ENCODE assay signal across 8 cellular contexts in genomic region chr9:19471737-19472648, GRCh38.
A peak's percentile ranks its signal among the peaks of the same experiment; 100 is the strongest.
DNase-seq lines count a peak whose midpoint lies in the region; ATAC-seq and TF ChIP-seq lines count a peak whose summit lies in the region.

No MANE protein-coding gene starts in this region.

- TF ChIP-seq CTCF in OCI-LY3 (IDR thresholded peaks at IDR 0.05; ENCODE audit: low read depth, low read length) (peak; percentile 85), foreskin keratinocyte (conservative IDR thresholded peaks at IDR 0.05) (peak; percentile 79), upper lobe of right lung (IDR thresholded peaks at IDR 0.05) (peak; percentile 73)

- H3K79me2 ChIP-seq in OCI-LY3 (ENCODE audit: low read length) = no peaks in the 10 kb centered on the region

- no peaks in the 10 kb centered on the region for H4K20me1 ChIP-seq in OCI-LY3 (ENCODE audit: insufficient read depth, low read length)

- H3K23ac ChIP-seq in neuronal stem cell (ENCODE audit: low read depth, low read length, poor library complexity) = no peak overlapping the region

- H2AK5ac ChIP-seq in neuronal stem cell (ENCODE audit: low read depth, low read length) = no peak overlapping the region

- H2AFZ ChIP-seq in OCI-LY3 (ENCODE audit: low read depth, low read length) (peak overlapping the region; percentile 81), neuronal stem cell (ENCODE audit: low read length) (peak overlapping the region; percentile 85)

- H2BK5ac ChIP-seq in neuronal stem cell (ENCODE audit: low read length) = no peak overlapping the region

- peak overlapping the region; percentile 20 for H4K8ac ChIP-seq in neuronal stem cell (ENCODE audit: low read depth, low read length)

- ATAC-seq in GM19455 (IDR thresholded peaks at IDR 0.05; ENCODE audit: unreplicated experiment) (peak; percentile 72), HG03520 (IDR thresholded peaks at IDR 0.05; ENCODE audit: unreplicated experiment) (peak; percentile 75), foreskin keratinocyte (peak; percentile 78), upper lobe of right lung (peak; percentile 88)

- H3K9me3 ChIP-seq in OCI-LY3 (ENCODE audit: insufficient read depth, low read length) (no peaks in the 10 kb centered on the region), neuronal stem cell (replicated peaks in 1 of 2; ENCODE audit: control insufficient read depth in 2 of 2, insufficient read depth in 1 of 2, low read depth in 1 of 2, low read length in 2 of 2) (no peaks in the 10 kb centered on the region), upper lobe of right lung (no peaks in the 10 kb centered on the region)

- H3K18ac ChIP-seq in neuronal stem cell (ENCODE audit: low read length) = no peak overlapping the region

- no peak overlapping the region for H3K14ac ChIP-seq in neuronal stem cell (ENCODE audit: low read length)

- H3K4me2 ChIP-seq in OCI-LY3 (ENCODE audit: low read length) (peak overlapping the region; percentile 95), neuronal stem cell (ENCODE audit: insufficient read depth, low read length, poor library complexity, severe bottlenecking) (peak overlapping the region; percentile 46)

- no peak overlapping the region for H3K27ac ChIP-seq in OCI-LY3 (ENCODE audit: low read length)
- H3K27ac ChIP-seq in foreskin keratinocyte = no peak overlapping the region
- no peak overlapping the region for H3K27ac ChIP-seq in neuronal stem cell (replicated peaks; ENCODE audit: low read length)
- no peak overlapping the region for H3K27ac ChIP-seq in upper lobe of right lung

- H4K91ac ChIP-seq in neuronal stem cell (ENCODE audit: low read depth, low read length, poor library complexity) = no peak overlapping the region

- peak overlapping the region; percentile 74 for H3K4me3 ChIP-seq in OCI-LY3 (ENCODE audit: low read length)
- H3K4me3 ChIP-seq in neuronal stem cell (ENCODE audit: low read length in 2 of 2) = no peak overlapping the region
- no peak overlapping the region for H3K4me3 ChIP-seq in upper lobe of right lung

- no peaks in the 10 kb centered on the region for H3K79me1 ChIP-seq in neuronal stem cell (ENCODE audit: low read depth, low read length)

- H2BK15ac ChIP-seq in neuronal stem cell (ENCODE audit: low read length) = no peak overlapping the region

- DNase-seq in COR-L47 (lab: John Stamatoyannopoulos, UW) (peak; percentile 60), foreskin keratinocyte (peak; percentile 12 to 25), neuronal stem cell (ENCODE audit: low spot score) (peak; percentile 57), upper lobe of right lung (peak; percentile 71)
- peak; percentile 7 for DNase-seq in activated T-helper 9 cell treated with anti-CD3 and anti-CD28 coated beads, Interleukin-2, amount 50 U/mL, for 16 hours (ENCODE audit: low read depth)

- intact Hi-C loops in upper lobe of right lung (cut with DNase I) = no loop called here

- no peak overlapping the region for H3K4ac ChIP-seq in neuronal stem cell (ENCODE audit: low read length)

- H2BK120ac ChIP-seq in neuronal stem cell (ENCODE audit: low read depth, low read length) = no peak overlapping the region

- H3K4me1 ChIP-seq in OCI-LY3 (ENCODE audit: low read length) (peaks cover 11% of the 10 kb centered on the region), foreskin keratinocyte (no peaks in the 10 kb centered on the region), neuronal stem cell (ENCODE audit: control insufficient read depth in 2 of 2, insufficient read depth in 1 of 2, low read depth in 1 of 2, low read length in 2 of 2) (peaks cover 2 to 3% of the 10 kb centered on the region in 2 donors), upper lobe of right lung (peaks cover 5% of the 10 kb centered on the region)

- H3K9ac ChIP-seq in OCI-LY3 (ENCODE audit: low read length) (peak overlapping the region; percentile 37; the same call in 1 of the 2 replicates), neuronal stem cell (ENCODE audit: low read depth, low read length, poor library complexity) (no peak overlapping the region)

- no peak overlapping the region for H2BK12ac ChIP-seq in neuronal stem cell (ENCODE audit: low read length)

- H3K36me3 ChIP-seq in OCI-LY3 (replicated peaks; ENCODE audit: low read depth, low read length) = no peaks in the 10 kb centered on the region
- no peaks in the 10 kb centered on the region for H3K36me3 ChIP-seq in neuronal stem cell (replicated peaks in 1 of 2; ENCODE audit: control insufficient read depth in 2 of 2, insufficient read depth in 2 of 2, low read length in 2 of 2)
- H3K36me3 ChIP-seq in upper lobe of right lung = no peaks in the 10 kb centered on the region

- no CpG with 5 or more reads among the region's 18 CpGs for WGBS in neuronal stem cell (ENCODE audit: extremely low coverage in 2 of 2, insufficient read length in 2 of 2, insufficient replicate concordance in 1 of 2), 2 donors

- 0 out of 2 replicates have a peak, but pooled peaks cover 8% of the 10 kb centered on the region for H3K27me3 ChIP-seq in OCI-LY3 (ENCODE audit: low read depth, low read length)
- H3K27me3 ChIP-seq in foreskin keratinocyte = peaks cover 9% of the 10 kb centered on the region
- H3K27me3 ChIP-seq in neuronal stem cell (ENCODE audit: control insufficient read depth in 3 of 3, insufficient read depth in 3 of 3, low read depth in 1 of 3, low read length in 3 of 3) = peaks cover 0 to 15% (median 0%) of the 10 kb centered on the region in 3 experiments
- H3K27me3 ChIP-seq in upper lobe of right lung = no peaks in the 10 kb centered on the region

Comparison
In these comparisons a context has a peak if more than half of its experiments do, and no peak if none do; other contexts are left out.
1. DNase-seq: peak in every context shown above with its lines; median percentile 71 in upper lobe of right lung; 60 in COR-L47; 57 in neuronal stem cell; 18 in foreskin keratinocyte; 7 in activated T-helper 9 cell treated with anti-CD3 and anti-CD28 coated beads, Interleukin-2, amount 50 U/mL, for 16 hours.